In genomic region chr5:79235578-79236363, GRCh38 we compare ENCODE assay signal across 1 cellular context.
TF ChIP-seq lines count a peak whose summit lies in the region.

Gene JMY, plus strand, starts transcription at chr5:79236131. Its CDS starts 520 bp downstream, at chr5:79236651.

TF ChIP-seq in HepG2, 621 proteins besides CTCF, POLR2A, EP300 and RAD21 (continued from another document):
- TF ChIP-seq GLMP (CRISPR knock-in tag; IDR thresholded peaks at IDR 0.05; ENCODE audit: borderline replicate concordance) (no peak), TBX3 (IDR thresholded peaks at IDR 0.05; ENCODE audit: borderline replicate concordance) (0 out of 2 replicates have a peak, but pooled peaks have one; percentile 1), AGO2 (optimal IDR thresholded peaks at IDR 0.05; ENCODE audit: low read depth, low read length) (peak; percentile 11), HIC2 (CRISPR knock-in tag; IDR thresholded peaks at IDR 0.05; ENCODE audit: low read depth) (no peak), ZNF672 (CRISPR knock-in tag; IDR thresholded peaks at IDR 0.05) (peak; percentile 22; the same call in 1 of the 2 replicates), GABPB1 (CRISPR knock-in tag; IDR thresholded peaks at IDR 0.05) (peak; percentile 65; the same call in 1 of the 2 replicates), ZNF556 (CRISPR knock-in tag; IDR thresholded peaks at IDR 0.05; ENCODE audit: borderline replicate concordance) (no peak), BCL3 (CRISPR knock-in tag; IDR thresholded peaks at IDR 0.05) (peak; percentile 40; the same call in 1 of the 2 replicates), U2AF2 (IDR thresholded peaks at IDR 0.05; ENCODE audit: low read depth, low read length) (no peak), FOXJ3 (CRISPR knock-in tag; IDR thresholded peaks at IDR 0.05; ENCODE audit: borderline replicate concordance) (0 out of 2 replicates have a peak, but pooled peaks have one; percentile 4), PRDM15 (CRISPR knock-in tag; IDR thresholded peaks at IDR 0.05) (peak; percentile 32; the same call in 1 of the 2 replicates), MTF1 (CRISPR knock-in tag; IDR thresholded peaks at IDR 0.05) (no peak), ATF4 (CRISPR knock-in tag; IDR thresholded peaks at IDR 0.05) (peak in 1 of 2 experiments; percentile 58; a peak in 1 of 4 replicates), ZNF773 (CRISPR knock-in tag; IDR thresholded peaks at IDR 0.05; ENCODE audit: borderline replicate concordance) (0 out of 2 replicates have a peak, but pooled peaks have one; percentile 38), PHF20 (CRISPR knock-in tag; IDR thresholded peaks at IDR 0.05) (0 out of 2 replicates have a peak, but pooled peaks have one; percentile 2), ZFP82 (CRISPR knock-in tag; IDR thresholded peaks at IDR 0.05; ENCODE audit: borderline replicate concordance) (0 out of 2 replicates have a peak, but pooled peaks have one; percentile 40), CCDC6 (CRISPR knock-in tag; IDR thresholded peaks at IDR 0.05) (peak; percentile 69), SOX5 (CRISPR knock-in tag; IDR thresholded peaks at IDR 0.05; ENCODE audit: borderline replicate concordance) (no peak), ARID4A (CRISPR knock-in tag; IDR thresholded peaks at IDR 0.05; ENCODE audit: borderline replicate concordance) (peak; percentile 70), FOXA1 (IDR thresholded peaks at IDR 0.05) (no peak), FOXA1 (CRISPR knock-in tag; IDR thresholded peaks at IDR 0.05) (peak; percentile 82)
